In the genomic region with DNA sequence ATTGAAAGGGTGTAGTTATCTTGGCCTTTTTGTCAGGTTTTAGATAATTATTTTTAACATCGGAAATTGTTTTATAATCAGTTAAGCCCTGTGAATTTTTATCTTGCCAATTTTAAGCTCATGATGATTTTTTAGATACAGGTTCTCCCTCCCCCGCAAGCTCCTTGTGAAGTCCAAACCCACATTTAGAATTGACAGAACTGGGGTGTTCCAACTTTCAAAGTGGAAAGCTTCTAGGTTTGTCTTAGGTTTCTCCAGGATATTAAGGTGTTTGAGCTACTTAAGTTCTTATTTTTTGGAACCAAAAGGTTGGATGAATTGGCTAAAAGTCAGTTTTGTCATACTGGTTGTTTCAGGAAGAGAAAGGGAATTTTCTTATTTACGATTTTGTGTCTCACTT, we compare ENCODE assay signal across 15 cellular contexts. TPM values are rescaled to one million over a fixed set of nuclear protein-coding genes. Genes with fewer than 3 reads are reported as not detected.
A peak's percentile ranks its signal among the peaks of the same experiment; 100 is the strongest.
DNase-seq lines count a peak whose midpoint lies in the region; ATAC-seq and TF ChIP-seq lines count a peak whose summit lies in the region.
"Had no signal": no experiment of that assay in that cellular context is flagged by ENCODE, and none has a peak within 500 bp of the region (broad histone marks: within the 10 kb centered on the region; RNA-seq: fewer than 3 reads in every experiment).

No MANE protein-coding gene starts in this region.

- DNase-seq in A673 (ENCODE audit: low spot score) = no peak
- no peak for DNase-seq in CD8-positive, alpha-beta T cell
- no peak for DNase-seq in hypothalamus (lab: John Stamatoyannopoulos, UW)
- no peak for DNase-seq in brain microvascular endothelial cell
- no peak for DNase-seq in CD8-positive, alpha-beta memory T cell
- DNase-seq: activated CD8-positive, alpha-beta memory T cell treated with anti-CD3 and anti-CD28 coated beads for 24 hours; amniotic stem cell; islet precursor cell; NCI-H1694 treated with DMSO at 0.1 percent for 48 hours; NCI-H446; T-cell had no signal

- ATAC-seq in CD8-positive, alpha-beta T cell = no peak
- ATAC-seq in activated T-helper 17 cell treated with anti-CD3 and anti-CD28 coated beads, Interleukin-2, amount 50 U/mL, for 72 hours (replicated peaks) = no peak
- ATAC-seq in HG03342 (IDR thresholded peaks at IDR 0.05; ENCODE audit: unreplicated experiment) = no peak
- ATAC-seq: T-cell had no signal

- TF ChIP-seq CTCF in A673 (conservative IDR thresholded peaks at IDR 0.05; ENCODE audit: low read depth, low read length) (no peak), brain microvascular endothelial cell (IDR thresholded peaks at IDR 0.05; ENCODE audit: low read depth, low read length, missing control alignments) (no peak)
- TF ChIP-seq CTCF in CD8-positive, alpha-beta T cell (IDR thresholded peaks at IDR 0.05) = no peak

- no peak overlapping the region for H3K4me3 Mint-ChIP-seq in CD8-positive, alpha-beta T cell
- no peak overlapping the region for H3K4me3 Mint-ChIP-seq in activated T-helper 17 cell treated with anti-CD3 and anti-CD28 coated beads, Interleukin-2, amount 50 U/mL, for 72 hours
- no peak overlapping the region for H3K4me3 Mint-ChIP-seq in CD8-positive, alpha-beta memory T cell
- H3K4me3 Mint-ChIP-seq: T-cell had no signal

- H3K9me3 ChIP-seq in A673 (ENCODE audit: low read depth, low read length, poor library complexity, severe bottlenecking) (no peaks in the 10 kb centered on the region), mesodermal cell (ENCODE audit: control insufficient read depth, low read length) (no peaks in the 10 kb centered on the region)
- H3K9me3 ChIP-seq in CD8-positive, alpha-beta T cell (ENCODE audit: low read length) = no peaks in the 10 kb centered on the region
- no peaks in the 10 kb centered on the region for H3K9me3 ChIP-seq in CD8-positive, alpha-beta memory T cell (ENCODE audit: low read length)
- H3K9me3 ChIP-seq: thoracic aorta had no signal

- H3K27ac ChIP-seq in A673 (ENCODE audit: low read depth, low read length, poor library complexity, severe bottlenecking) (peak overlapping the region; percentile 86), mesodermal cell (ENCODE audit: low read depth, low read length, severe bottlenecking) (peak overlapping the region; percentile 31), brain microvascular endothelial cell (no peak overlapping the region)
- H3K27ac ChIP-seq in CD8-positive, alpha-beta T cell (ENCODE audit: low read depth, low read length) = no peak overlapping the region
- H3K27ac ChIP-seq in CD8-positive, alpha-beta memory T cell (ENCODE audit: low read depth, low read length) = no peak overlapping the region
- H3K27ac ChIP-seq: thoracic aorta had no signal

- H3K4me1 ChIP-seq in A673 (ENCODE audit: insufficient read depth, low read length, poor library complexity, severe bottlenecking) (peaks cover 34% of the 10 kb centered on the region), mesodermal cell (ENCODE audit: control insufficient read depth, insufficient read depth, low read length, poor library complexity, severe bottlenecking) (peaks cover 4% of the 10 kb centered on the region)
- H3K4me1 ChIP-seq in CD8-positive, alpha-beta T cell (ENCODE audit: insufficient read depth, low read length) = no peaks in the 10 kb centered on the region
- H3K4me1 ChIP-seq in CD8-positive, alpha-beta memory T cell (ENCODE audit: insufficient read depth, low read length) = no peaks in the 10 kb centered on the region

- H3K4me3 ChIP-seq in A673 (ENCODE audit: low read depth, low read length, poor library complexity, severe bottlenecking) (peak overlapping the region; percentile 2), mesodermal cell (ENCODE audit: extremely low read depth, insufficient read depth, low read length, poor library complexity, severe bottlenecking) (no peak overlapping the region), brain microvascular endothelial cell (ENCODE audit: low read depth, low read length) (no peak overlapping the region)
- H3K4me3 ChIP-seq in CD8-positive, alpha-beta T cell (ENCODE audit: low read depth, low read length) = no peak overlapping the region
- no peak overlapping the region for H3K4me3 ChIP-seq in CD8-positive, alpha-beta memory T cell (ENCODE audit: low read length)
- H3K4me3 ChIP-seq: thoracic aorta had no signal

- H3K4me1 Mint-ChIP-seq in CD8-positive, alpha-beta T cell (ENCODE audit: low read depth) = peaks cover 2% of the 10 kb centered on the region
- H3K4me1 Mint-ChIP-seq in activated T-helper 17 cell treated with anti-CD3 and anti-CD28 coated beads, Interleukin-2, amount 50 U/mL, for 72 hours = peaks cover 10% of the 10 kb centered on the region
- peaks cover 5 to 34% (median 18%) of the 10 kb centered on the region in 3 donors for H3K4me1 Mint-ChIP-seq in CD8-positive, alpha-beta memory T cell

- intact Hi-C loops in A673 (cut with micrococcal nuclease; ENCODE audit: unreplicated experiment) = no loop called here
- intact Hi-C loops in CD8-positive, alpha-beta T cell (cut with DNase I, micrococcal nuclease) = no loop called here

- CTCF ChIA-PET in A673 (lab: Charles Lee) = interaction anchor here (0.5 to 0.7 kb wide), 2 partner anchors 45 to 101 kb away, joined by 3 to 4 read pairs; no protein-coding TSS in a partner anchor
- CTCF ChIA-PET in CD8-positive, alpha-beta T cell (lab: Charles Lee) = interaction anchor here (1.0 to 1.7 kb wide), 2 partner anchors 101 to 231 kb away, joined by 3 to 8 read pairs; no protein-coding TSS in a partner anchor
- CTCF ChIA-PET in CD8-positive, alpha-beta memory T cell (lab: Charles Lee) = interaction anchor here (0.9 to 1.2 kb wide), 3 partner anchors 22 to 230 kb away, joined by 3 to 5 read pairs (median 3); no protein-coding TSS in a partner anchor

- peaks cover 86% of the 10 kb centered on the region for H3K36me3 ChIP-seq in A673 (ENCODE audit: insufficient read depth, low read length, poor library complexity, severe bottlenecking)
- H3K36me3 ChIP-seq in CD8-positive, alpha-beta T cell (ENCODE audit: insufficient read depth, low read length) = peaks cover 44% of the 10 kb centered on the region
- H3K36me3 ChIP-seq in mesodermal cell (ENCODE audit: control insufficient read depth, insufficient read depth, low read length) = peaks cover 97% of the 10 kb centered on the region
- H3K36me3 ChIP-seq in brain microvascular endothelial cell (replicated peaks) = peaks cover 88% of the 10 kb centered on the region
- peaks cover 58% of the 10 kb centered on the region for H3K36me3 ChIP-seq in CD8-positive, alpha-beta memory T cell (ENCODE audit: insufficient read depth, low read length)

- in situ Hi-C loops in brain microvascular endothelial cell (cut with HindIII; ENCODE audit: low pct_ligation_motif_present, low sequenced_read_pairs) = loop anchor here (5.0 kb wide), 1 partner anchor 43 kb away; no protein-coding TSS in a partner anchor

- 100% methylated on average over 2 of the region's 3 CpGs; no CpG with 5 or more reads in 1 of the 2 experiments for WGBS in mesodermal cell (ENCODE audit: insufficient coverage in 2 of 2), 2 experiments

- H3K27me3 Mint-ChIP-seq in CD8-positive, alpha-beta T cell (ENCODE audit: low read depth) = no peaks in the 10 kb centered on the region
- no peaks in the 10 kb centered on the region for H3K27me3 Mint-ChIP-seq in activated T-helper 17 cell treated with anti-CD3 and anti-CD28 coated beads, Interleukin-2, amount 50 U/mL, for 72 hours
- H3K27me3 Mint-ChIP-seq in CD8-positive, alpha-beta memory T cell = no peaks in the 10 kb centered on the region
- H3K27me3 Mint-ChIP-seq: T-cell had no signal

- no TSS peak for BruUV-seq in A673 (replicated peaks; lab: Mats Ljungman, UMichigan)

- no peaks in the 10 kb centered on the region for H3K9me3 Mint-ChIP-seq in CD8-positive, alpha-beta T cell
- no peaks in the 10 kb centered on the region for H3K9me3 Mint-ChIP-seq in activated T-helper 17 cell treated with anti-CD3 and anti-CD28 coated beads, Interleukin-2, amount 50 U/mL, for 72 hours
- H3K9me3 Mint-ChIP-seq in CD8-positive, alpha-beta memory T cell = no peaks in the 10 kb centered on the region
- H3K9me3 Mint-ChIP-seq: T-cell had no signal

- peak overlapping the region; percentile 21 for H3K27ac Mint-ChIP-seq in CD8-positive, alpha-beta T cell
- H3K27ac Mint-ChIP-seq in activated T-helper 17 cell treated with anti-CD3 and anti-CD28 coated beads, Interleukin-2, amount 50 U/mL, for 72 hours = peak overlapping the region; percentile 14
- peak overlapping the region in 4 of 8 donors; percentile 6 to 72 (median 39) for H3K27ac Mint-ChIP-seq in CD8-positive, alpha-beta memory T cell

- H3K27me3 ChIP-seq in A673 (replicated peaks; ENCODE audit: insufficient read depth, low read depth, low read length, poor library complexity) = no peaks in the 10 kb centered on the region
- H3K27me3 ChIP-seq in CD8-positive, alpha-beta T cell (ENCODE audit: insufficient read depth, low read length) = no peaks in the 10 kb centered on the region
- no peaks in the 10 kb centered on the region for H3K27me3 ChIP-seq in brain microvascular endothelial cell (replicated peaks)
- H3K27me3 ChIP-seq in CD8-positive, alpha-beta memory T cell (ENCODE audit: insufficient read depth, low read length, poor library complexity, severe bottlenecking) = no peaks in the 10 kb centered on the region

- peaks cover 84% of the 10 kb centered on the region for H3K36me3 Mint-ChIP-seq in CD8-positive, alpha-beta T cell
- H3K36me3 Mint-ChIP-seq in activated T-helper 17 cell treated with anti-CD3 and anti-CD28 coated beads, Interleukin-2, amount 50 U/mL, for 72 hours (ENCODE audit: low read depth) = peaks cover 100% of the 10 kb centered on the region
- H3K36me3 Mint-ChIP-seq in CD8-positive, alpha-beta memory T cell = peaks cover 15 to 89% (median 17%) of the 10 kb centered on the region in 3 donors

- POLR2A ChIA-PET in A673 (lab: Charles Lee; ENCODE audit: low non-redundant PET) = interaction anchor here (0.6 to 0.8 kb wide), 2 partner anchors 20 to 41 kb away, joined by 3 read pairs; no protein-coding TSS in a partner anchor
- POLR2A ChIA-PET in CD8-positive, alpha-beta T cell (lab: Charles Lee) = interaction anchor here (1.0 kb wide), 2 partner anchors 139 to 219 kb away, joined by 3 read pairs; a partner anchor contains a TSS
- POLR2A ChIA-PET in CD8-positive, alpha-beta memory T cell (lab: Charles Lee) = no interaction called here

RNA-seq across cellular contexts. Expression of a gene that starts 49.1 kb away (rescaled TPM):
- total RNA-seq in A673 (2021) = 296 and 333 TPM in 2 replicates
- 100 to 1,000 TPM; 100 to 105 TPM for total RNA-seq in CD8-positive, alpha-beta T cell
- 100 to 1,000 TPM; 135 to 261 TPM for total RNA-seq in activated T-helper 17 cell treated with anti-CD3 and anti-CD28 coated beads, Interleukin-2, amount 50 U/mL, for 72 hours
- polyA plus RNA-seq in mesodermal cell (2013, experiment 1 of 2) = 153 TPM
- 141 TPM for polyA plus RNA-seq in mesodermal cell (2013, experiment 2 of 2)
- 100 to 1,000 TPM; 199 TPM for total RNA-seq in CD8-positive, alpha-beta memory T cell
- 4.8 TPM for polyA plus RNA-seq in CD8-positive, alpha-beta memory T cell

Comparison
In these comparisons a context has a peak if more than half of its experiments do, and no peak if none do; other contexts are left out.
1. H3K27ac ChIP-seq: peak in A673 (single experiment) and mesodermal cell (single experiment); none in CD8-positive, alpha-beta T cell (single experiment), brain microvascular endothelial cell (single experiment) and CD8-positive, alpha-beta memory T cell (single experiment).